ENCODE assay signal across 10 cellular contexts in the genomic region with DNA sequence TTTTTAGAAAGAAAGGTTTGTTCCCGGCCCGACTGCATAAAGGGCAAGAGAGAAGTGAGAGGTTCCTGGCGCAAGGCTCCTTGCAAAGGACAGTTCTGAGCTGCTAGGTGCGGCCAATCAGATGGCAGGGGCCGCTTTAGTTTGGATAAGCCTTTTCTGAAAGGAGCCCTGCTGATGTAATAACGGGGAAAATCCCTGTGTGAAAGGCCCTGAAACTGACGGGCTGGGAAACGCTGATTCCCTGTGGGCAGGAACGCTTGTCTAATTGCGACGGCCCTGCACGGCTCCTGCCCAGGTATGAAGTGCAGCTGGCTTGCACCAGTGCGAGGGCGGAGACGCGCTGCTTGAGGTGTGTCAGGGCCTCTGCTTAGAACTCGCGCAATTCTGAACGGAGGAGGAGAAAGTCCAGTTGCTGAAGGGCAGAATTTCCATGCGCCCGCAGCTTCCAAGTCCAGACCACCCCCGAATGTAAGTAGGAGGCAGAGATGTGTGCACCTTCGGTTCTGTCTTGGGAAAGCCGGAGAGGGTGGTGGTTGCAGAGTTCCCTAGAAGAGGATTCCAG. TPM values are rescaled to one million over a fixed set of nuclear protein-coding genes. Genes with fewer than 3 reads are reported as not detected.
DNase-seq lines count a peak whose midpoint lies in the region; ATAC-seq and TF ChIP-seq lines count a peak whose summit lies in the region.
"Had no signal": no experiment of that assay in that cellular context is flagged by ENCODE, and none has a peak within 500 bp of the region (broad histone marks: within the 10 kb centered on the region; RNA-seq: fewer than 3 reads in every experiment).

No MANE protein-coding gene starts in this region.

- H3K79me2 ChIP-seq in PC-9 (ENCODE audit: low read depth) (no peaks in the 10 kb centered on the region), hepatocyte (no peaks in the 10 kb centered on the region)

- DNase-seq in HAP-1 (ENCODE audit: low spot score in 2 of 2) (peak; percentile 24 to 53), PC-9 (peak; percentile 49 to 74), hepatocyte (ENCODE audit: low spot score) (peak; percentile 80), retina (peak; percentile 29), tibial nerve (ENCODE audit: low spot score in 2 of 2) (no peak), SKM-1 treated with dmso at 0.1 percent for 144 hours (lab: John Stamatoyannopoulos, UW; ENCODE audit: unreplicated experiment) (no peak)
- no peak for DNase-seq in activated T-cell treated with anti-CD3 and anti-CD28 coated beads, Interleukin-2, amount 50 U/mL, for 72 hours
- DNase-seq: activated naive CD8-positive, alpha-beta T cell treated with anti-CD3 and anti-CD28 coated beads, Interleukin-2, amount 10 ng/mL, durations not matched to agents 7 days and 5 days; T-helper 1 cell had no signal

- CTCF ChIA-PET in PC-9 (lab: Charles Lee): no interaction called here

- ATAC-seq in HG03175 (IDR thresholded peaks at IDR 0.05; ENCODE audit: unreplicated experiment): no peak
- ATAC-seq in activated T-cell treated with anti-CD3 and anti-CD28 coated beads, Interleukin-2, amount 50 U/mL, for 72 hours (replicated peaks in 1 of 2): no peak

- peak overlapping the region; percentile 80 for H2AFZ ChIP-seq in PC-9
- H2AFZ ChIP-seq in hepatocyte: peak overlapping the region; percentile 45

- no TSS peak for BruUV-seq in PC-9 (replicated peaks; lab: Mats Ljungman, UMichigan)

- H3K4me3 ChIP-seq in HAP-1 (no peak overlapping the region), PC-9 (peak overlapping the region; percentile 75), hepatocyte (no peak overlapping the region), tibial nerve (peak overlapping the region in 2 of 4 donors; percentile 11 to 24)

- no peaks in the 10 kb centered on the region for H3K4me1 Mint-ChIP-seq in activated T-cell treated with anti-CD3 and anti-CD28 coated beads, Interleukin-2, amount 50 U/mL, for 72 hours (ENCODE audit: low read depth)
- H3K4me1 Mint-ChIP-seq: activated naive CD8-positive, alpha-beta T cell treated with anti-CD3 and anti-CD28 coated beads, Interleukin-2, amount 10 ng/mL, durations not matched to agents 7 days and 5 days had no signal

- no peak overlapping the region for H3K4me3 Mint-ChIP-seq in activated T-cell treated with anti-CD3 and anti-CD28 coated beads, Interleukin-2, amount 50 U/mL, for 72 hours
- H3K4me3 Mint-ChIP-seq: activated naive CD8-positive, alpha-beta T cell treated with anti-CD3 and anti-CD28 coated beads, Interleukin-2, amount 10 ng/mL, durations not matched to agents 7 days and 5 days had no signal

- H3K9me3 ChIP-seq in HAP-1 (no peaks in the 10 kb centered on the region), PC-9 (ENCODE audit: insufficient read depth, low read depth) (no peaks in the 10 kb centered on the region), hepatocyte (ENCODE audit: low read depth) (no peaks in the 10 kb centered on the region), tibial nerve (no peaks in the 10 kb centered on the region)

- H3K9me3 Mint-ChIP-seq in activated T-cell treated with anti-CD3 and anti-CD28 coated beads, Interleukin-2, amount 50 U/mL, for 72 hours: peaks cover 0 to 2% of the 10 kb centered on the region in 2 donors
- H3K9me3 Mint-ChIP-seq: activated naive CD8-positive, alpha-beta T cell treated with anti-CD3 and anti-CD28 coated beads, Interleukin-2, amount 10 ng/mL, durations not matched to agents 7 days and 5 days had no signal

- 53% methylated on average over 24 of the region's 24 CpGs for WGBS in hepatocyte (ENCODE audit: low lambda C conversion rate, missing lambda C conversion rate)
- WGBS in tibial nerve, 2 donors: 52 to 62% methylated on average over 24 of the region's 24 CpGs

- in situ Hi-C loops in HAP-1 (cut with MboI; ENCODE audit: low sequenced_read_pairs): no loop called here

- H3K9me2 ChIP-seq in PC-9 (ENCODE audit: insufficient read depth): no peaks in the 10 kb centered on the region
- no peaks in the 10 kb centered on the region for H3K9me2 ChIP-seq in hepatocyte (replicated peaks; ENCODE audit: insufficient read depth)

- TF ChIP-seq EP300 in tibial nerve (IDR thresholded peaks at IDR 0.05): no peak

- H3K36me3 ChIP-seq in HAP-1 (replicated peaks) (no peaks in the 10 kb centered on the region), PC-9 (ENCODE audit: low read depth) (no peaks in the 10 kb centered on the region), hepatocyte (replicated peaks; ENCODE audit: insufficient read depth, low read depth) (no peaks in the 10 kb centered on the region), tibial nerve (no peaks in the 10 kb centered on the region)

- no peak for TF ChIP-seq CTCF in PC-9 (conservative IDR thresholded peaks at IDR 0.05)
- no peak for TF ChIP-seq CTCF in hepatocyte (IDR thresholded peaks at IDR 0.05; ENCODE audit: poor library complexity)
- no peak for TF ChIP-seq CTCF in tibial nerve (IDR thresholded peaks at IDR 0.05)

- H3F3A ChIP-seq in PC-9 (ENCODE audit: insufficient read depth, low read depth): peaks cover 12% of the 10 kb centered on the region

- peak overlapping the region; percentile 93 for H3K4me2 ChIP-seq in PC-9
- H3K4me2 ChIP-seq in hepatocyte: peak overlapping the region; percentile 64

- H3K36me3 Mint-ChIP-seq in activated T-cell treated with anti-CD3 and anti-CD28 coated beads, Interleukin-2, amount 50 U/mL, for 72 hours (ENCODE audit: insufficient read depth in 2 of 2): no peaks in the 10 kb centered on the region
- H3K36me3 Mint-ChIP-seq: activated naive CD8-positive, alpha-beta T cell treated with anti-CD3 and anti-CD28 coated beads, Interleukin-2, amount 10 ng/mL, durations not matched to agents 7 days and 5 days had no signal

- H3K27me3 ChIP-seq in HAP-1 (ENCODE audit: low read depth): no peaks in the 10 kb centered on the region
- H3K27me3 ChIP-seq in PC-9 (ENCODE audit: insufficient read depth, low read depth): no peaks in the 10 kb centered on the region
- no peaks in the 10 kb centered on the region for H3K27me3 ChIP-seq in hepatocyte
- H3K27me3 ChIP-seq in tibial nerve: no peaks in the 10 kb centered on the region

- H3K27ac Mint-ChIP-seq in activated T-cell treated with anti-CD3 and anti-CD28 coated beads, Interleukin-2, amount 50 U/mL, for 72 hours: no peak overlapping the region
- H3K27ac Mint-ChIP-seq: activated naive CD8-positive, alpha-beta T cell treated with anti-CD3 and anti-CD28 coated beads, Interleukin-2, amount 10 ng/mL, durations not matched to agents 7 days and 5 days had no signal

- no peak for TF ChIP-seq POLR2A in tibial nerve (IDR thresholded peaks at IDR 0.05)

- POLR2A ChIA-PET in PC-9 (lab: Charles Lee; ENCODE audit: unreplicated experiment): interaction anchor here (0.6 kb wide), 2 partner anchors 15 to 289 kb away, joined by 3 read pairs; no protein-coding TSS in a partner anchor

- H4K20me1 ChIP-seq in PC-9 (ENCODE audit: insufficient read depth) (no peaks in the 10 kb centered on the region), hepatocyte (ENCODE audit: insufficient read depth, poor library complexity, severe bottlenecking) (no peaks in the 10 kb centered on the region)

- H3K27me3 Mint-ChIP-seq in activated T-cell treated with anti-CD3 and anti-CD28 coated beads, Interleukin-2, amount 50 U/mL, for 72 hours (ENCODE audit: low read depth): peaks cover 8% of the 10 kb centered on the region

- H3K4me1 ChIP-seq in HAP-1 (peaks cover 19% of the 10 kb centered on the region), PC-9 (replicated peaks; ENCODE audit: insufficient read depth) (peaks cover 8% of the 10 kb centered on the region), hepatocyte (ENCODE audit: insufficient read depth) (peaks cover 23% of the 10 kb centered on the region), tibial nerve (peaks cover 0 to 8% (median 0%) of the 10 kb centered on the region in 4 donors)

- intact Hi-C loops in PC-9 (cut with micrococcal nuclease; ENCODE audit: unreplicated experiment): no loop called here

- H3K27ac ChIP-seq in PC-9: peak overlapping the region; percentile 90
- H3K27ac ChIP-seq in hepatocyte: peak overlapping the region; percentile 97
- peak overlapping the region in 1 of 4 donors; percentile 51 for H3K27ac ChIP-seq in tibial nerve

RNA-seq across cellular contexts. Expression of gene TACC2, which starts 30.5 kb away (rescaled TPM):
- total RNA-seq in PC-9 (2021) (15.8 and 19.6 TPM in 2 replicates), hepatocyte (20.0 and 24.1 TPM in 2 replicates), tibial nerve (10 to 100 TPM; 31.0 to 52.5 (median 42.2) TPM)
- polyA plus RNA-seq in hepatocyte: 34.6 and 35.7 TPM in 2 replicates
- under 1 TPM in 1 of 2 donors, not detected in 1; 0.19 TPM for total RNA-seq in activated T-cell treated with anti-CD3 and anti-CD28 coated beads, Interleukin-2, amount 50 U/mL, for 72 hours
- total RNA-seq: activated naive CD8-positive, alpha-beta T cell treated with anti-CD3 and anti-CD28 coated beads, Interleukin-2, amount 10 ng/mL, durations not matched to agents 7 days and 5 days had no signal

RNA-seq across cellular contexts. Expression of gene NSMCE4A, which starts 44.5 kb away (rescaled TPM):
- 26.8 and 32.4 TPM in 2 replicates for total RNA-seq in PC-9 (2021)
- 57.9 and 67.6 TPM in 2 replicates for total RNA-seq in hepatocyte
- 44.5 and 51.0 TPM in 2 replicates for polyA plus RNA-seq in hepatocyte
- total RNA-seq in tibial nerve: 100 to 1,000 TPM in 1 of 4 donors, 10 to 100 TPM in 3; 70.1 to 102 (median 82.4) TPM
- 10 to 100 TPM; 49.0 to 65.2 TPM for total RNA-seq in activated T-cell treated with anti-CD3 and anti-CD28 coated beads, Interleukin-2, amount 50 U/mL, for 72 hours

Comparison
In these comparisons a context has a peak if more than half of its experiments do, and no peak if none do; other contexts are left out.
1. DNase-seq: peak in HAP-1 (2 of 2), PC-9 (2 of 2), hepatocyte (single experiment) and retina (single experiment); none in tibial nerve (0 of 2), SKM-1 treated with dmso at 0.1 percent for 144 hours (single experiment) and activated T-cell treated with anti-CD3 and anti-CD28 coated beads, Interleukin-2, amount 50 U/mL, for 72 hours (0 of 2).
2. RNA of gene TACC2, which starts 30.5 kb away (total RNA-seq): 31.0 to 52.5 TPM in tibial nerve, 20.0 to 24.1 TPM in hepatocyte and 15.8 to 19.6 TPM in PC-9; 0.19 TPM in activated T-cell treated with anti-CD3 and anti-CD28 coated beads, Interleukin-2, amount 50 U/mL, for 72 hours; every median in the first group is over 10 times any median in the second.